ENCODE assay signal across 16 cellular contexts in the genomic region with DNA sequence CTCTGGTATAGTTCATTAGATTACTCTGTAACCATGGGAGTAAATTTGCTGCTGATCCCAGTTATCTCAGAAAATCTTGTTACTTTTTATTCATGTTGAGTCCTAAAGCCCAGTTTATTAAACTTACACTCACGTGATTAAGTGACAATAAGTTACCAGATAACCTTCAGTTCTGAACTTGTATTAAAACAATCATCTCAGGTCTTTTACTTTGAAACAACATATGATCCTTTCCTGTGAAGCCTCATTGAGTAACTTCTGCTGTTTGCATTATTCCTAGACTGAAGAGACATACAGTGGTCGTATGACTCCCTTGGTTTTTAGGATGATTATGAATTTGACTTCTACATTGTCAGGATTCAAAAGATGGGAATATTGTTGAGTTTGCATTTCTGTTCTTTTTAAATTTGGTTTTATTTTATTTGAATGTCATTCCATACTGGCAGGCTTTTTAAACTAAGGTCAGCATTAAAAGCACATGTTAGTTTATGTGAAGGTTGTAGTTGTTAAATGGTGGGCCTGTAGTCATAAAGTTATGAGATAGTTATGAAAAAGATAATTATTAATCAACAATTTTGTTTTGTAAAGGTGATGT.
"Had no signal": no experiment of that assay in that cellular context is flagged by ENCODE, and none has a peak within 500 bp of the region (broad histone marks: within the 10 kb centered on the region; RNA-seq: fewer than 3 reads in every experiment).

No MANE protein-coding gene starts in this region.

- H3K27me3 ChIP-seq: gastroesophageal sphincter, hepatocyte, neural progenitor cell, tibial nerve had no signal

- H3K9me3 Mint-ChIP-seq: activated naive CD4-positive, alpha-beta T cell treated with anti-CD3 and anti-CD28 coated beads for 36 hours; activated naive CD8-positive, alpha-beta T cell treated with anti-CD3 and anti-CD28 coated beads for 36 hours; effector memory CD8-positive, alpha-beta T cell; naive thymus-derived CD8-positive, alpha-beta T cell; neural progenitor cell; stimulated activated naive B cell treated with anti-CD40 and anti-IgM and Interleukin-4, amounts not matched to agents 10 μg/mL and 1 μg/mL and 100 μg/mL, for 72 hours; T-helper 2 cell treated with Interferon-gamma antibody and Interleukin-4, amounts not matched to agents 5 μg/mL and 100 μg/mL, for 36 hours had no signal

- H3K4me3 ChIP-seq: gastroesophageal sphincter, hepatocyte, neural progenitor cell, psoas muscle, tibial nerve had no signal

- DNase-seq: amniotic stem cell, cortex of kidney, kidney, psoas muscle had no signal

- H3K9me3 ChIP-seq: gastroesophageal sphincter, psoas muscle, tibial nerve had no signal

- H3K4me1 Mint-ChIP-seq: stimulated activated naive B cell treated with anti-CD40 and anti-IgM and Interleukin-4, amounts not matched to agents 10 μg/mL and 1 μg/mL and 100 μg/mL, for 72 hours had no signal

- H3K4me1 ChIP-seq: parathyroid adenoma, psoas muscle had no signal

- H3K4me3 Mint-ChIP-seq: activated naive CD4-positive, alpha-beta T cell treated with anti-CD3 and anti-CD28 coated beads for 36 hours; activated naive CD8-positive, alpha-beta T cell treated with anti-CD3 and anti-CD28 coated beads for 36 hours; effector memory CD8-positive, alpha-beta T cell; naive thymus-derived CD8-positive, alpha-beta T cell; neural progenitor cell; stimulated activated naive B cell treated with anti-CD40 and anti-IgM and Interleukin-4, amounts not matched to agents 10 μg/mL and 1 μg/mL and 100 μg/mL, for 72 hours; T-helper 2 cell treated with Interferon-gamma antibody and Interleukin-4, amounts not matched to agents 5 μg/mL and 100 μg/mL, for 36 hours had no signal

- FAIRE-seq: astrocyte had no signal

- H3K27ac Mint-ChIP-seq: activated naive CD4-positive, alpha-beta T cell treated with anti-CD3 and anti-CD28 coated beads for 36 hours; activated naive CD8-positive, alpha-beta T cell treated with anti-CD3 and anti-CD28 coated beads for 36 hours; effector memory CD8-positive, alpha-beta T cell; neural progenitor cell; stimulated activated naive B cell treated with anti-CD40 and anti-IgM and Interleukin-4, amounts not matched to agents 10 μg/mL and 1 μg/mL and 100 μg/mL, for 72 hours; T-helper 2 cell treated with Interferon-gamma antibody and Interleukin-4, amounts not matched to agents 5 μg/mL and 100 μg/mL, for 36 hours had no signal

- H3K27ac ChIP-seq: gastroesophageal sphincter, hepatocyte, neural progenitor cell, parathyroid adenoma, psoas muscle, tibial nerve had no signal

- H3K4me2 ChIP-seq: hepatocyte, neural progenitor cell had no signal

- ATAC-seq: gastroesophageal sphincter had no signal

- H3K27me3 Mint-ChIP-seq: activated naive CD8-positive, alpha-beta T cell treated with anti-CD3 and anti-CD28 coated beads for 36 hours; effector memory CD8-positive, alpha-beta T cell; naive thymus-derived CD8-positive, alpha-beta T cell; stimulated activated naive B cell treated with anti-CD40 and anti-IgM and Interleukin-4, amounts not matched to agents 10 μg/mL and 1 μg/mL and 100 μg/mL, for 72 hours had no signal
